8 cellular contexts compared by ENCODE assay signal in the genomic region with DNA sequence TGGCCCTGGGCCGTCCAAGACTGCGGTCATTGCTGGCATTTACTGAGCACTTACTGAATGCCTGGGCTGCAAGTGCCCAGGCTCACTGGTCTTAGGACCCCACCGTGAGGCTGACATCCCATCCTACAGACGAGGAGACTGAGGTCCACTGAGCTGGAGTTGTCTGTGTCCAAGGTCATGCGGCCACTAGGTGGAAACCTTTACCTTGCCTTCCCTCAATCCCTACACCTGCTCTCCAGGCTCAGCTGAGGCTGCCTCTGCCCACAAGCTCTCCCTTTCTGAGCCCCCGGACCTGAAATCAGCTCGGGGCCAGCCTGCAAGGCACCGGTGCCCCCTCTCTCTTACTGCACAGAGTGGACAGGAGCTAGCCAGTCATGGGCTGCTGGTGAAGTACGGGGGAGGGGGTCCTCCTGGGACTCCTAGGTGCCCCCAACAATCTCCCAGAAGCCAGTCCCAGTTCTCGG. TPM values are rescaled to one million over a fixed set of nuclear protein-coding genes. Genes with fewer than 3 reads are reported as not detected.
A peak's percentile ranks its signal among the peaks of the same experiment; 100 is the strongest.
DNase-seq lines count a peak whose midpoint lies in the region; ATAC-seq, FAIRE-seq and TF ChIP-seq lines count a peak whose summit lies in the region.

No MANE protein-coding gene starts in this region.

- TF ChIP-seq CTCF in DOHH2 (IDR thresholded peaks at IDR 0.05; ENCODE audit: low read depth, low read length, poor library complexity, severe bottlenecking) (peak; percentile 56), GM12878 (IDR thresholded peaks at IDR 0.05 in 2 of 3, conservative IDR thresholded peaks at IDR 0.05 in 1 of 3; ENCODE audit: control insufficient read depth in 2 of 3, extremely low read depth in 1 of 3, insufficient read depth in 1 of 3, low read depth in 3 of 3, low read length in 3 of 3) (peak; percentile 43 to 65 (median 48)), kidney (IDR thresholded peaks at IDR 0.05; ENCODE audit: borderline replicate concordance, extremely low read depth, insufficient read depth) (peak; percentile 52), thyroid gland (IDR thresholded peaks at IDR 0.05) (peak; percentile 34 to 80 (median 64))

- POLR2A ChIA-PET in GM12878 (lab: Charles Lee): interaction anchor here (0.6 kb wide), 1 partner anchor 211 kb away, joined by 8 read pairs; no protein-coding TSS in a partner anchor

- SMC1A ChIA-PET in GM12878 (lab: Charles Lee; ENCODE audit: uncharacterized antibody, unreplicated experiment): no interaction called here

- H3K27me3 ChIP-seq in DOHH2 (ENCODE audit: control insufficient read depth, low read length) (peaks cover 57% of the 10 kb centered on the region), GM12878 (replicated peaks in 1 of 2; ENCODE audit: control insufficient read depth in 2 of 2, insufficient read depth in 2 of 2, low read length in 1 of 2) (peaks cover 12 to 15% of the 10 kb centered on the region in 2 experiments), thyroid gland (no peaks in the 10 kb centered on the region)

- no peaks in the 10 kb centered on the region for H3F3A ChIP-seq in DOHH2 (ENCODE audit: control insufficient read depth, insufficient read depth)

- H3K9me3 ChIP-seq in DOHH2 (ENCODE audit: control insufficient read depth, insufficient read depth, low read length) (no peaks in the 10 kb centered on the region), GM12878 (replicated peaks; ENCODE audit: control insufficient read depth, insufficient read depth, low read length) (no peaks in the 10 kb centered on the region), kidney (ENCODE audit: control insufficient read depth in 1 of 2, low read length in 2 of 2) (no peaks in the 10 kb centered on the region), thyroid gland (no peaks in the 10 kb centered on the region)

- H3K9ac ChIP-seq in GM12878 (ENCODE audit: control insufficient read depth, insufficient read depth, low read length) (no peak overlapping the region), kidney (ENCODE audit: low read length in 2 of 2) (no peak overlapping the region)

- H3K4me1 ChIP-seq in DOHH2 (ENCODE audit: control insufficient read depth, low read length) (peaks cover 10% of the 10 kb centered on the region), GM12878 (ENCODE audit: control insufficient read depth, insufficient read depth, low read length) (no peaks in the 10 kb centered on the region; the same call in 1 of the 2 replicates), kidney (ENCODE audit: control insufficient read depth in 1 of 2, insufficient read depth in 1 of 2, low read depth in 1 of 2, low read length in 2 of 2) (peaks cover 0 to 3% of the 10 kb centered on the region in 2 donors), thyroid gland (peaks cover 10 to 13% of the 10 kb centered on the region in 2 donors)

- RAD21 ChIA-PET in GM12878 (lab: Charles Lee; ENCODE audit: unreplicated experiment): interaction anchor here (0.7 to 1.5 kb wide), 4 partner anchors 56 to 307 kb away, joined by 3 to 11 read pairs (median 7); a partner anchor contains a TSS

- no peaks in the 10 kb centered on the region for H3K9me2 ChIP-seq in DOHH2 (replicated peaks; ENCODE audit: control insufficient read depth, low read length)

- H3K27ac ChIP-seq in DOHH2 (ENCODE audit: low read depth, low read length) (no peak overlapping the region), GM12878 (ENCODE audit: control insufficient read depth, insufficient read depth) (no peak overlapping the region), kidney (ENCODE audit: low read depth in 2 of 2, low read length in 2 of 2) (no peak overlapping the region), thyroid gland (no peak overlapping the region)

- no peak for TF ChIP-seq EP300 in GM12878 (IDR thresholded peaks at IDR 0.05; ENCODE audit: borderline replicate concordance in 1 of 2, control insufficient read depth in 1 of 2, low read depth in 2 of 2, low read length in 2 of 2)

- peak; percentile 91 for ATAC-seq in GM12878
- no peak for ATAC-seq in GM21619 (IDR thresholded peaks at IDR 0.05; ENCODE audit: unreplicated experiment)

- no peak overlapping the region for H3K4me3 ChIP-seq in DOHH2 (ENCODE audit: low read length)
- no peak overlapping the region for H3K4me3 ChIP-seq in GM12878
- H3K4me3 ChIP-seq in kidney (ENCODE audit: low read length in 2 of 2): no peak overlapping the region
- no peak overlapping the region for H3K4me3 ChIP-seq in thyroid gland (replicated peaks in 1 of 3)

- TF ChIP-seq POLR2A in GM12878 (IDR thresholded peaks at IDR 0.05; ENCODE audit: low read depth, low read length): no peak
- no peak for TF ChIP-seq POLR2A in thyroid gland (IDR thresholded peaks at IDR 0.05)

- in situ Hi-C loops in GM12878 (cut with MboI): no loop called here

- peak; percentile 69 for FAIRE-seq in GM12878 (lab: Jason Lieb, UNC)
- FAIRE-seq in kidney (lab: Jason Lieb, UNC): no peak

- CTCF ChIA-PET in GM12878 (lab: Yijun Ruan, JAX): interaction anchor here (0.5 to 2.0 kb wide), 12 partner anchors 16 to 313 kb away, joined by 3 to 10 read pairs (median 3); a partner anchor contains a TSS

- peak; percentile 55 for TF ChIP-seq RAD21 in GM12878 (IDR thresholded peaks at IDR 0.05; ENCODE audit: insufficient read depth, low read depth, low read length)

- no peaks in the 10 kb centered on the region for H3K79me2 ChIP-seq in DOHH2 (ENCODE audit: control insufficient read depth, low read length)
- H3K79me2 ChIP-seq in GM12878 (ENCODE audit: control insufficient read depth, insufficient read depth, low read length): no peaks in the 10 kb centered on the region

- H2AFZ ChIP-seq in GM12878 (ENCODE audit: control insufficient read depth, low read depth, low read length): no peak overlapping the region

- no TSS peak for BruUV-seq in GM12878 (replicated peaks; lab: Mats Ljungman, UMichigan)

- DNase-seq in HuH-7.5 (ENCODE audit: low spot score): peak; percentile 90
- DNase-seq in SHP77 (lab: John Stamatoyannopoulos, UW): peak; percentile 66 to 80
- peak; percentile 11 for DNase-seq in GM12878 (ENCODE audit: low read depth, low spot score)
- no peak for DNase-seq in kidney
- DNase-seq in thyroid gland: peak; percentile 66 to 69
- DNase-seq in nucleus accumbens (lab: John Stamatoyannopoulos, UW): no peak

- intact Hi-C loops in GM12878 (cut with micrococcal nuclease; ENCODE audit: unreplicated experiment) (loop anchor here (2.0 kb wide), 1 partner anchor 306 kb away; no protein-coding TSS in a partner anchor), kidney (cut with DNase I) (no loop called here), thyroid gland (cut with DNase I) (loop anchor here (5.0 to 10.0 kb wide), 3 partner anchors 67 to 307 kb away; a partner anchor contains a TSS)

- H4K20me1 ChIP-seq in DOHH2 (ENCODE audit: control insufficient read depth, insufficient read depth, low read depth, low read length): peaks cover 5% of the 10 kb centered on the region; the same call in 1 of the 2 replicates
- no peaks in the 10 kb centered on the region for H4K20me1 ChIP-seq in GM12878 (ENCODE audit: control insufficient read depth, insufficient read depth)

- 9% methylated on average over 10 of the region's 10 CpGs for WGBS in GM12878 (ENCODE audit: insufficient coverage, insufficient replicate concordance, low lambda C conversion rate, missing lambda C conversion rate)
- WGBS in thyroid gland, 2 donors: 6 to 20% methylated on average over 2 to 6 of the region's 10 CpGs

- H3K36me3 ChIP-seq in DOHH2 (ENCODE audit: control insufficient read depth, low read length) (no peaks in the 10 kb centered on the region), GM12878 (ENCODE audit: control insufficient read depth in 2 of 2, insufficient read depth in 2 of 2, low read length in 1 of 2) (no peaks in the 10 kb centered on the region), kidney (ENCODE audit: control insufficient read depth in 1 of 2, insufficient read depth in 2 of 2, low read length in 2 of 2) (no peaks in the 10 kb centered on the region), thyroid gland (no peaks in the 10 kb centered on the region)

- H3K4me2 ChIP-seq in DOHH2 (ENCODE audit: low read length): peak overlapping the region; percentile 33
- no peak overlapping the region for H3K4me2 ChIP-seq in GM12878 (ENCODE audit: control insufficient read depth, insufficient read depth)

RNA-seq across cellular contexts. Expression of a gene that starts 1.5 kb away (rescaled TPM):
- 1.4 and 1.8 TPM in 2 replicates for total RNA-seq in GM12878 (2013; cell fraction: nucleolus; rRNA removed)
- total RNA-seq in GM12878 (2014; rRNA removed) (0.05 and 0.11 TPM in 2 replicates), GM12878 (2014; rRNA removed; fragmentation: Illumina TruSeq; extraction: Trizol) (not detected in 2 replicates), GM12878 (2021) (0.33 and 0.53 TPM in 2 replicates), kidney (0.66 TPM), thyroid gland (1 to 10 TPM in 1 of 4 donors, under 1 TPM in 3; 0.13 to 1.2 (median 0.40) TPM)
- 0.09 TPM for polyA plus RNA-seq in GM12878 (2011; ENCODE audit: low read depth)
- polyA plus RNA-seq in GM12878 (2011; rRNA removed) (0.03 TPM in 2 replicates), GM12878 (2014; fragmentation: Illumina TruSeq; extraction: Trizol) (not detected in 2 replicates), GM12878 (2014; fragmentation: Nextera tagmentation; extraction: Ambion mirVana) (under 1 TPM in 1 of 2 experiments, not detected in 1; 0.08 TPM), GM12878 (2014; rRNA removed) (0.15 and 0.32 TPM in 2 replicates), GM12878 (2016; fragmentation: Nextera tagmentation; extraction: Ambion mirVana) (not detected), kidney (ENCODE audit: insufficient read depth, low read depth, low replicate concordance) (0.30 TPM)
- 0.04 and 0.05 TPM in 2 replicates for polyA plus RNA-seq in GM12878 (2011; cell fraction: cytosol; rRNA removed)
- 0.91 and 1.1 TPM in 2 replicates for polyA plus RNA-seq in GM12878 (2011; cell fraction: nucleus; rRNA removed)
- polyA plus RNA-seq in GM12878 (2012): 0.37 and 0.49 TPM in 2 replicates
- not detected in 2 replicates for polyA minus RNA-seq in GM12878 (2011; rRNA and poly(A)+ RNA removed)
- polyA minus RNA-seq in GM12878 (2011; cell fraction: cytosol; rRNA and poly(A)+ RNA removed): not detected in 2 replicates
- polyA minus RNA-seq in GM12878 (2011; cell fraction: nucleus; rRNA and poly(A)+ RNA removed): not detected in 2 replicates

RNA-seq across cellular contexts. Expression of a gene that starts 10.4 kb away (rescaled TPM):
- total RNA-seq in GM12878 (2013; cell fraction: nucleolus; rRNA removed): 15.8 and 21.1 TPM in 2 replicates
- total RNA-seq in GM12878 (2014; rRNA removed) (72.0 and 80.9 TPM in 2 replicates), GM12878 (2014; rRNA removed; fragmentation: Illumina TruSeq; extraction: Trizol) (9.8 and 11.0 TPM in 2 replicates), GM12878 (2021) (73.7 and 75.4 TPM in 2 replicates), kidney (34.0 TPM), thyroid gland (10 to 100 TPM; 61.0 to 95.6 (median 63.1) TPM)
- polyA plus RNA-seq in GM12878 (2011; ENCODE audit: low read depth): 18.7 TPM
- polyA plus RNA-seq in GM12878 (2011; rRNA removed) (22.4 and 53.0 TPM in 2 replicates), GM12878 (2014; fragmentation: Illumina TruSeq; extraction: Trizol) (5.7 and 29.1 TPM in 2 replicates), GM12878 (2014; fragmentation: Nextera tagmentation; extraction: Ambion mirVana) (1 to 10 TPM; 1.0 to 6.3 TPM), GM12878 (2014; rRNA removed) (114 and 124 TPM in 2 replicates), GM12878 (2016; fragmentation: Nextera tagmentation; extraction: Ambion mirVana) (100 to 1,000 TPM; 111 to 114 TPM), kidney (ENCODE audit: insufficient read depth, low read depth, low replicate concordance) (63.3 TPM)
- 86.9 and 147 TPM in 2 replicates for polyA plus RNA-seq in GM12878 (2011; cell fraction: cytosol; rRNA removed)
- 223 and 241 TPM in 2 replicates for polyA plus RNA-seq in GM12878 (2011; cell fraction: nucleus; rRNA removed)
- polyA plus RNA-seq in GM12878 (2012): 50.5 and 56.3 TPM in 2 replicates
- polyA minus RNA-seq in GM12878 (2011; rRNA and poly(A)+ RNA removed): 38.3 and 68.1 TPM in 2 replicates
- polyA minus RNA-seq in GM12878 (2011; cell fraction: cytosol; rRNA and poly(A)+ RNA removed): 23.7 and 33.5 TPM in 2 replicates
- polyA minus RNA-seq in GM12878 (2011; cell fraction: nucleus; rRNA and poly(A)+ RNA removed): 71.9 and 106 TPM in 2 replicates

RNA-seq across cellular contexts. Expression of a gene that starts 15.8 kb away (rescaled TPM):
- total RNA-seq in GM12878 (2013; cell fraction: nucleolus; rRNA removed): 4.3 and 6.3 TPM in 2 replicates
- 9.1 and 9.6 TPM in 2 replicates for total RNA-seq in GM12878 (2014; rRNA removed)
- 1.5 and 2.7 TPM in 2 replicates for total RNA-seq in GM12878 (2014; rRNA removed; fragmentation: Illumina TruSeq; extraction: Trizol)
- total RNA-seq in GM12878 (2021): 5.3 and 5.8 TPM in 2 replicates
- polyA plus RNA-seq in GM12878 (2011; ENCODE audit: low read depth): 0.43 TPM
- 0.66 and 1.5 TPM in 2 replicates for polyA plus RNA-seq in GM12878 (2011; rRNA removed)
- 1.2 and 9.8 TPM in 2 replicates for polyA plus RNA-seq in GM12878 (2011; cell fraction: cytosol; rRNA removed)
- 34.9 and 41.5 TPM in 2 replicates for polyA plus RNA-seq in GM12878 (2011; cell fraction: nucleus; rRNA removed)
- polyA plus RNA-seq in GM12878 (2012): 4.2 and 7.4 TPM in 2 replicates
- polyA plus RNA-seq in GM12878 (2014; fragmentation: Illumina TruSeq; extraction: Trizol): 1.5 TPM in 1 of 2 replicates, not detected in the other
- polyA plus RNA-seq in GM12878 (2014; fragmentation: Nextera tagmentation; extraction: Ambion mirVana): under 1 TPM in 1 of 2 experiments, not detected in 1; 0.58 TPM
- polyA plus RNA-seq in GM12878 (2014; rRNA removed): 7.5 and 11.6 TPM in 2 replicates
- 1 to 10 TPM in 1 of 2 experiments, under 1 TPM in 1; 0.84 to 1.1 TPM for polyA plus RNA-seq in GM12878 (2016; fragmentation: Nextera tagmentation; extraction: Ambion mirVana)
- 0.44 and 1.7 TPM in 2 replicates for polyA minus RNA-seq in GM12878 (2011; rRNA and poly(A)+ RNA removed)
- polyA minus RNA-seq in GM12878 (2011; cell fraction: cytosol; rRNA and poly(A)+ RNA removed): 2.4 and 4.0 TPM in 2 replicates
- polyA minus RNA-seq in GM12878 (2011; cell fraction: nucleus; rRNA and poly(A)+ RNA removed): 5.4 and 10.9 TPM in 2 replicates
- 7.2 TPM for total RNA-seq in kidney
- 8.2 TPM for polyA plus RNA-seq in kidney (ENCODE audit: insufficient read depth, low read depth, low replicate concordance)
- total RNA-seq in thyroid gland: 10 to 100 TPM in 2 of 4 donors, 1 to 10 TPM in 2; 3.8 to 44.6 (median 12.0) TPM

RNA-seq across cellular contexts. Expression of a gene that starts 19.8 kb away (rescaled TPM):
- total RNA-seq in GM12878 (2013; cell fraction: nucleolus; rRNA removed): 13.3 and 13.5 TPM in 2 replicates
- 22.4 and 25.4 TPM in 2 replicates for total RNA-seq in GM12878 (2014; rRNA removed)
- total RNA-seq in GM12878 (2014; rRNA removed; fragmentation: Illumina TruSeq; extraction: Trizol): 9.4 and 10.8 TPM in 2 replicates
- 25.7 and 26.1 TPM in 2 replicates for total RNA-seq in GM12878 (2021)
- 2.5 TPM for polyA plus RNA-seq in GM12878 (2011; ENCODE audit: low read depth)
- polyA plus RNA-seq in GM12878 (2011; rRNA removed): 4.1 and 6.4 TPM in 2 replicates
- 7.4 and 14.2 TPM in 2 replicates for polyA plus RNA-seq in GM12878 (2011; cell fraction: cytosol; rRNA removed)
- 26.4 and 33.0 TPM in 2 replicates for polyA plus RNA-seq in GM12878 (2011; cell fraction: nucleus; rRNA removed)
- polyA plus RNA-seq in GM12878 (2012): 7.3 and 9.3 TPM in 2 replicates
- 2.2 and 5.6 TPM in 2 replicates for polyA plus RNA-seq in GM12878 (2014; fragmentation: Illumina TruSeq; extraction: Trizol)
- polyA plus RNA-seq in GM12878 (2014; fragmentation: Nextera tagmentation; extraction: Ambion mirVana): 1 to 10 TPM in 1 of 2 experiments, under 1 TPM in 1; 0.42 to 5.0 TPM
- 28.0 and 34.9 TPM in 2 replicates for polyA plus RNA-seq in GM12878 (2014; rRNA removed)
- polyA plus RNA-seq in GM12878 (2016; fragmentation: Nextera tagmentation; extraction: Ambion mirVana): 10 to 100 TPM; 13.4 to 25.4 TPM
- polyA minus RNA-seq in GM12878 (2011; rRNA and poly(A)+ RNA removed): 3.1 and 5.9 TPM in 2 replicates
- polyA minus RNA-seq in GM12878 (2011; cell fraction: cytosol; rRNA and poly(A)+ RNA removed): 4.1 and 5.5 TPM in 2 replicates
- 9.1 and 16.8 TPM in 2 replicates for polyA minus RNA-seq in GM12878 (2011; cell fraction: nucleus; rRNA and poly(A)+ RNA removed)
- total RNA-seq in kidney: 13.5 TPM
- 21.2 TPM for polyA plus RNA-seq in kidney (ENCODE audit: insufficient read depth, low read depth, low replicate concordance)
- 10 to 100 TPM; 13.4 to 44.0 (median 28.8) TPM for total RNA-seq in thyroid gland

RNA-seq across cellular contexts. Expression of a gene that starts 28.5 kb away (rescaled TPM):
- total RNA-seq in GM12878 (2013; cell fraction: nucleolus; rRNA removed): 52.9 and 53.6 TPM in 2 replicates
- total RNA-seq in GM12878 (2014; rRNA removed): 26.0 and 36.5 TPM in 2 replicates
- 6.0 and 6.9 TPM in 2 replicates for total RNA-seq in GM12878 (2014; rRNA removed; fragmentation: Illumina TruSeq; extraction: Trizol)
- total RNA-seq in GM12878 (2021): 27.8 and 33.2 TPM in 2 replicates
- polyA plus RNA-seq in GM12878 (2011; ENCODE audit: low read depth): 3.8 TPM
- 3.1 and 10.8 TPM in 2 replicates for polyA plus RNA-seq in GM12878 (2011; rRNA removed)
- polyA plus RNA-seq in GM12878 (2011; cell fraction: cytosol; rRNA removed): 11.5 and 28.4 TPM in 2 replicates
- 140 and 186 TPM in 2 replicates for polyA plus RNA-seq in GM12878 (2011; cell fraction: nucleus; rRNA removed)
- polyA plus RNA-seq in GM12878 (2012): 14.9 and 18.6 TPM in 2 replicates
- polyA plus RNA-seq in GM12878 (2014; fragmentation: Illumina TruSeq; extraction: Trizol): 0.32 and 2.3 TPM in 2 replicates
- polyA plus RNA-seq in GM12878 (2014; fragmentation: Nextera tagmentation; extraction: Ambion mirVana): 1 to 10 TPM in 1 of 2 experiments, under 1 TPM in 1; 0.23 to 2.1 TPM
- 26.7 and 34.0 TPM in 2 replicates for polyA plus RNA-seq in GM12878 (2014; rRNA removed)
- polyA plus RNA-seq in GM12878 (2016; fragmentation: Nextera tagmentation; extraction: Ambion mirVana): 10 to 100 TPM; 18.2 to 25.6 TPM
- 6.8 and 16.1 TPM in 2 replicates for polyA minus RNA-seq in GM12878 (2011; rRNA and poly(A)+ RNA removed)
- 7.1 and 8.9 TPM in 2 replicates for polyA minus RNA-seq in GM12878 (2011; cell fraction: cytosol; rRNA and poly(A)+ RNA removed)
- 28.9 and 32.5 TPM in 2 replicates for polyA minus RNA-seq in GM12878 (2011; cell fraction: nucleus; rRNA and poly(A)+ RNA removed)
- total RNA-seq in kidney: 26.0 TPM
- 13.6 TPM for polyA plus RNA-seq in kidney (ENCODE audit: insufficient read depth, low read depth, low replicate concordance)
- 10 to 100 TPM; 35.3 to 55.7 (median 41.3) TPM for total RNA-seq in thyroid gland

Comparison
In these comparisons a context has a peak if more than half of its experiments do, and no peak if none do; other contexts are left out.
1. DNase-seq: peak in HuH-7.5 (single experiment), SHP77 (2 of 2), GM12878 (single experiment) and thyroid gland (2 of 2); none in kidney (single experiment) and nucleus accumbens (0 of 56).
2. Peak in every context shown above with its lines, with median percentiles within 50 percentile points of each other: CTCF ChIP-seq.